Comparison of ENCODE assay signal across 15 cellular contexts in the genomic region with DNA sequence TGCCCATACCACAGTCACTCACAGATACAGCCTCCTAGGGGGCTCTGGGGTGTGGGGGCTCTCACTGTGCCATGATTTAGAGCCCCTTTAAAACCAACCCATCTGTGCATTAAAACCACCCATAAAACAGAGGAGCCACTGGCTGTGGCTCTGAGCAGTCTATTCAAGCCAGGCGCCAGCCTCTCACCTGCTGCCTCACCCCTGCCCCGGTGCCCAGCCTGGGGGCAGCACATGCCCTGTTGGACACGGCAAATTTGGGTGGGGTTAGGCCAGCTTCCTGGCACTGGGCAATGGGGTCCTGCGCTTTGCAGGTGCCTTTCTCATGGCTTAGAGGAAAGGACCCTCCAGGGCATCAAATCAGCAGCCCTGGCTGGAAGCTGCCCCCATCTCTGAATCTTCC.
"Had no signal": no experiment of that assay in that cellular context is flagged by ENCODE, and none has a peak within 500 bp of the region (broad histone marks: within the 10 kb centered on the region; RNA-seq: fewer than 3 reads in every experiment).

No MANE protein-coding gene starts in this region.

- ATAC-seq: activated CD8-positive, alpha-beta T cell treated with anti-CD3 and anti-CD28 coated beads for 36 hours; stimulated activated effector memory CD8-positive, alpha-beta T cell treated with anti-CD3 and anti-CD28 coated beads, Interleukin-12 subunit alpha, Interleukin-12 subunit beta, amount 100 ng/mL, for 72 hours had no signal

- H3K4me3 ChIP-seq: coronary artery, SK-N-MC, smooth muscle cell had no signal

- DNase-seq: activated CD4-positive, alpha-beta T cell treated with anti-CD3 and anti-CD28 coated beads for 4 hours; activated CD8-positive, alpha-beta memory T cell treated with anti-CD3 and anti-CD28 coated beads, Interleukin-2, amount 50 U/mL, for 48 hours; activated CD8-positive, alpha-beta T cell treated with anti-CD3 and anti-CD28 coated beads for 36 hours; activated naive CD4-positive, alpha-beta T cell; caudate nucleus; effector CD4-positive, alpha-beta T cell; hippocampal formation; nephron progenitor cell; substantia nigra; T-helper 1 cell had no signal

- H3K36me3 Mint-ChIP-seq: stimulated activated effector memory CD8-positive, alpha-beta T cell treated with anti-CD3 and anti-CD28 coated beads, Interleukin-12 subunit alpha, Interleukin-12 subunit beta, amount 100 ng/mL, for 72 hours; type B pancreatic cell had no signal

- H3K27ac ChIP-seq: coronary artery, SK-N-MC had no signal

- H3K9me3 Mint-ChIP-seq: activated CD8-positive, alpha-beta T cell treated with anti-CD3 and anti-CD28 coated beads for 36 hours; nephron progenitor cell; stimulated activated effector memory CD8-positive, alpha-beta T cell treated with anti-CD3 and anti-CD28 coated beads, Interleukin-12 subunit alpha, Interleukin-12 subunit beta, amount 100 ng/mL, for 72 hours; type B pancreatic cell had no signal

- H3K27ac Mint-ChIP-seq: activated CD8-positive, alpha-beta T cell treated with anti-CD3 and anti-CD28 coated beads for 36 hours; stimulated activated effector memory CD8-positive, alpha-beta T cell treated with anti-CD3 and anti-CD28 coated beads, Interleukin-12 subunit alpha, Interleukin-12 subunit beta, amount 100 ng/mL, for 72 hours had no signal
